ENCODE assay signal across 15 cellular contexts in genomic region chr1:55196433-55197035, GRCh38. TPM values are rescaled to one million over a fixed set of nuclear protein-coding genes. Genes with fewer than 3 reads are reported as not detected.
DNase-seq lines count a peak whose midpoint lies in the region; ATAC-seq and TF ChIP-seq lines count a peak whose summit lies in the region.
"Had no signal": no experiment of that assay in that cellular context is flagged by ENCODE, and none has a peak within 500 bp of the region (broad histone marks: within the 10 kb centered on the region; RNA-seq: fewer than 3 reads in every experiment).

No MANE protein-coding gene starts in this region.

- H3K4me3 Mint-ChIP-seq in T-helper 17 cell: no peak overlapping the region
- H3K4me3 Mint-ChIP-seq: activated CD4-positive, alpha-beta T cell treated with anti-CD3 and anti-CD28 coated beads, Interleukin-2, amount 10 ng/mL, durations not matched to agents 7 days and 5 days; mesothelial cell of epicardium had no signal

- DNase-seq in Right ventricle myocardium inferior (ENCODE audit: missing footprints) (no peak), cardiac septum (ENCODE audit: low spot score) (no peak), T-helper 17 cell (no peak), heart right ventricle (peak in 1 of 2 donors; percentile 25), thyroid gland (no peak)
- DNase-seq in activated CD8-positive, alpha-beta memory T cell treated with anti-CD3 and anti-CD28 coated beads for 24 hours: no peak
- DNase-seq: activated CD4-positive, alpha-beta T cell treated with anti-CD3 and anti-CD28 coated beads, Interleukin-2, amount 10 ng/mL, durations not matched to agents 7 days and 5 days; activated naive CD4-positive, alpha-beta T cell; stimulated activated CD4-positive, alpha-beta T cell treated with anti-CD3 and anti-CD28 coated beads, Interleukin-4, amount 100 ng/mL, for 4 hours; SW 1271 had no signal

- 16 to 29% methylated on average over 5 of the region's 5 CpGs for WGBS in heart right ventricle, 2 donors
- WGBS in thyroid gland, 2 donors: 81 to 82% methylated on average over 5 of the region's 5 CpGs

- peak overlapping the region in 1 of 5 donors; percentile 6 for H3K9ac ChIP-seq in subcutaneous abdominal adipose tissue (ENCODE audit: low read length in 5 of 5)

- H3K4me3 ChIP-seq in heart right ventricle (no peak overlapping the region), subcutaneous abdominal adipose tissue (ENCODE audit: low read depth in 1 of 5, low read length in 5 of 5) (no peak overlapping the region), thyroid gland (replicated peaks in 1 of 3) (no peak overlapping the region)
- H3K4me3 ChIP-seq: esophagus muscularis mucosa had no signal

- H3K27me3 ChIP-seq in heart right ventricle (no peaks in the 10 kb centered on the region), subcutaneous abdominal adipose tissue (ENCODE audit: control insufficient read depth in 5 of 5, insufficient read depth in 4 of 5, low read length in 5 of 5) (no peaks in the 10 kb centered on the region), thyroid gland (no peaks in the 10 kb centered on the region)
- H3K27me3 ChIP-seq: esophagus muscularis mucosa had no signal

- H3K4me1 Mint-ChIP-seq in T-helper 17 cell: peaks cover 62% of the 10 kb centered on the region

- H3K27ac ChIP-seq in heart right ventricle (peak overlapping the region in 8 of 10 donors; percentile 35 to 75 (median 62)), subcutaneous abdominal adipose tissue (ENCODE audit: low read depth, low read length) (peak overlapping the region; percentile 69), thyroid gland (no peak overlapping the region)
- H3K27ac ChIP-seq: C4-2B, esophagus muscularis mucosa had no signal

- no peaks in the 10 kb centered on the region for H3K27me3 Mint-ChIP-seq in T-helper 17 cell
- H3K27me3 Mint-ChIP-seq: activated CD4-positive, alpha-beta T cell treated with anti-CD3 and anti-CD28 coated beads, Interleukin-2, amount 10 ng/mL, durations not matched to agents 7 days and 5 days had no signal

- peaks cover 4% of the 10 kb centered on the region for H3K36me3 Mint-ChIP-seq in T-helper 17 cell (ENCODE audit: low read depth)

- TF ChIP-seq CTCF in heart right ventricle (IDR thresholded peaks at IDR 0.05): no peak
- no peak for TF ChIP-seq CTCF in thyroid gland (IDR thresholded peaks at IDR 0.05)

- TF ChIP-seq POLR2A in thyroid gland (IDR thresholded peaks at IDR 0.05): no peak

- H3K4me1 ChIP-seq in heart right ventricle (peaks cover 5 to 75% (median 49%) of the 10 kb centered on the region in 9 donors), subcutaneous abdominal adipose tissue (ENCODE audit: control insufficient read depth in 5 of 5, insufficient read depth in 5 of 5, low read length in 5 of 5) (peaks cover 0 to 29% (median 25%) of the 10 kb centered on the region in 5 donors), thyroid gland (peaks cover 0 to 3% of the 10 kb centered on the region in 2 donors)

- H3K36me3 ChIP-seq in heart right ventricle: peaks cover 0 to 9% (median 0%) of the 10 kb centered on the region in 9 donors
- H3K36me3 ChIP-seq in subcutaneous abdominal adipose tissue (ENCODE audit: control insufficient read depth in 5 of 5, insufficient read depth in 5 of 5, low read length in 5 of 5): peaks cover 0 to 7% (median 0%) of the 10 kb centered on the region in 5 donors
- H3K36me3 ChIP-seq in thyroid gland: no peaks in the 10 kb centered on the region

- peak overlapping the region; percentile 79 for H3K27ac Mint-ChIP-seq in T-helper 17 cell
- H3K27ac Mint-ChIP-seq: activated CD4-positive, alpha-beta T cell treated with anti-CD3 and anti-CD28 coated beads, Interleukin-2, amount 10 ng/mL, durations not matched to agents 7 days and 5 days; mesothelial cell of epicardium had no signal

- no peaks in the 10 kb centered on the region for H3K9me3 ChIP-seq in T-helper 17 cell (ENCODE audit: control insufficient read depth, low read length, poor library complexity, severe bottlenecking)
- H3K9me3 ChIP-seq in heart right ventricle: no peaks in the 10 kb centered on the region
- no peaks in the 10 kb centered on the region for H3K9me3 ChIP-seq in subcutaneous abdominal adipose tissue (ENCODE audit: control insufficient read depth in 5 of 5, low read length in 5 of 5)
- H3K9me3 ChIP-seq in thyroid gland: no peaks in the 10 kb centered on the region
- H3K9me3 ChIP-seq: esophagus muscularis mucosa had no signal

- peak; percentile 67 for ATAC-seq in Right ventricle myocardium inferior
- ATAC-seq in T-helper 17 cell: no peak
- ATAC-seq in heart right ventricle: peak; percentile 52 to 90 (median 82)
- ATAC-seq in HG02798 (IDR thresholded peaks at IDR 0.05; ENCODE audit: poor library complexity, unreplicated experiment): no peak

- intact Hi-C loops in Right ventricle myocardium inferior (cut with DNase I) (no loop called here), cardiac septum (cut with DNase I) (no loop called here), heart right ventricle (cut with DNase I) (no loop called here), thyroid gland (cut with DNase I) (no loop called here)

RNA-seq across cellular contexts. Expression of gene USP24, which starts 18.6 kb away (rescaled TPM):
- 34.5 TPM for total RNA-seq in Right ventricle myocardium inferior
- total RNA-seq in cardiac septum: 45.1 TPM
- total RNA-seq in T-helper 17 cell: 10 to 100 TPM; 69.5 to 82.9 TPM
- 10 to 100 TPM; 31.4 to 49.7 (median 42.5) TPM for total RNA-seq in heart right ventricle
- polyA plus RNA-seq in heart right ventricle: 10 to 100 TPM in 1 of 2 donors, 1 to 10 TPM in 1; 7.1 to 13.4 TPM
- total RNA-seq in thyroid gland: 10 to 100 TPM; 38.5 to 74.6 (median 43.4) TPM

Comparison
In these comparisons a context has a peak if more than half of its experiments do, and no peak if none do; other contexts are left out.
1. ATAC-seq: peak in Right ventricle myocardium inferior (single experiment) and heart right ventricle (8 of 8); none in T-helper 17 cell (single experiment) and HG02798 (single experiment).
2. H3K27ac ChIP-seq: peak in heart right ventricle (8 of 10) and subcutaneous abdominal adipose tissue (single experiment); none in thyroid gland (0 of 3).